ENCODE assay signal across 1 cellular context in genomic region chr5:154477382-154478223, GRCh38.
TF ChIP-seq lines count a peak whose summit lies in the region.

No MANE protein-coding gene starts in this region.

TF ChIP-seq in H1, 55 proteins besides CTCF, POLR2A, EP300 and RAD21:
- TF ChIP-seq SP1 (IDR thresholded peaks at IDR 0.05; ENCODE audit: low read depth, low read length) (peak; percentile 50; the same call in 1 of the 2 replicates), RXRA (IDR thresholded peaks at IDR 0.05; ENCODE audit: insufficient read depth, low read depth, low read length) (no peak), SIX5 (IDR thresholded peaks at IDR 0.05; ENCODE audit: low read depth, low read length) (no peak), BCL11A (IDR thresholded peaks at IDR 0.05; ENCODE audit: low read depth in 2 of 2, low read length in 2 of 2) (no peak), KDM1A (IDR thresholded peaks at IDR 0.05; ENCODE audit: borderline replicate concordance, low read length) (no peak), SP2 (IDR thresholded peaks at IDR 0.05; ENCODE audit: low read length) (no peak), MAFK (IDR thresholded peaks at IDR 0.05; ENCODE audit: low read depth, low read length) (no peak), CEBPB (IDR thresholded peaks at IDR 0.05; ENCODE audit: low read depth, low read length) (no peak), YY1 (IDR thresholded peaks at IDR 0.05; ENCODE audit: low read depth, low read length) (no peak), CBX8 (IDR thresholded peaks at IDR 0.05; ENCODE audit: borderline replicate concordance, low read depth, low read length) (no peak), CTBP2 (IDR thresholded peaks at IDR 0.05; ENCODE audit: borderline replicate concordance, insufficient read depth, insufficient read length, low read length) (peak; percentile 55), CHD2 (IDR thresholded peaks at IDR 0.05; ENCODE audit: low read length) (no peak), ASH2L (IDR thresholded peaks at IDR 0.05; ENCODE audit: low read length) (no peak), TAF7 (optimal IDR thresholded peaks at IDR 0.05; ENCODE audit: borderline replicate concordance, low read depth, low read length) (no peak), HDAC6 (IDR thresholded peaks at IDR 0.05; ENCODE audit: low read depth, low read length) (no peak), RBBP5 (IDR thresholded peaks at IDR 0.05; ENCODE audit: borderline replicate concordance, low read depth, low read length) (no peak; the same call in 1 of the 2 replicates), BACH1 (IDR thresholded peaks at IDR 0.05; ENCODE audit: low read length) (no peak), ATF2 (IDR thresholded peaks at IDR 0.05; ENCODE audit: low read length) (no peak), TAF1 (IDR thresholded peaks at IDR 0.05; ENCODE audit: low read depth, low read length) (no peak), MAX (IDR thresholded peaks at IDR 0.05) (no peak), SP4 (IDR thresholded peaks at IDR 0.05; ENCODE audit: low read length) (no peak), USF2 (IDR thresholded peaks at IDR 0.05; ENCODE audit: low read length) (no peak), CREB1 (IDR thresholded peaks at IDR 0.05) (no peak), KDM4A (IDR thresholded peaks at IDR 0.05; ENCODE audit: low read depth, low read length, severe bottlenecking) (peak; percentile 51), TEAD4 (IDR thresholded peaks at IDR 0.05; ENCODE audit: low read depth, low read length) (no peak), TBP (IDR thresholded peaks at IDR 0.05; ENCODE audit: low read depth, low read length) (no peak), EZH2 (IDR thresholded peaks at IDR 0.05; ENCODE audit: low read depth, low read length, severe bottlenecking) (peak; percentile 100), POU5F1 (IDR thresholded peaks at IDR 0.05; ENCODE audit: low read depth, low read length) (no peak), JUN (IDR thresholded peaks at IDR 0.05; ENCODE audit: low read depth, low read length) (no peak), JUND (IDR thresholded peaks at IDR 0.05; ENCODE audit: low read length) (no peak), GTF2F1 (IDR thresholded peaks at IDR 0.05; ENCODE audit: borderline replicate concordance, low read depth, low read length) (no peak), FOSL1 (IDR thresholded peaks at IDR 0.05; ENCODE audit: insufficient read depth, low read depth, low read length) (no peak), SAP30 (IDR thresholded peaks at IDR 0.05; ENCODE audit: insufficient read depth, insufficient replicate concordance, low read length) (no peak), SUZ12 (IDR thresholded peaks at IDR 0.05; ENCODE audit: low read length) (peak; percentile 99), SRF (IDR thresholded peaks at IDR 0.05; ENCODE audit: low read depth, low read length) (no peak), KDM5A (IDR thresholded peaks at IDR 0.05; ENCODE audit: low read length) (no peak), SIRT6 (IDR thresholded peaks at IDR 0.05; ENCODE audit: low read length) (no peak), RNF2 (IDR thresholded peaks at IDR 0.05; ENCODE audit: borderline replicate concordance, low read depth, low read length, missing control alignments, poor library complexity, severe bottlenecking) (peak; percentile 69), TCF12 (IDR thresholded peaks at IDR 0.05; ENCODE audit: low read depth, low read length) (no peak), EGR1 (IDR thresholded peaks at IDR 0.05; ENCODE audit: borderline replicate concordance, low read depth, low read length) (no peak), CHD1 (IDR thresholded peaks at IDR 0.05; ENCODE audit: low read depth, low read length) (no peak), NRF1 (IDR thresholded peaks at IDR 0.05; ENCODE audit: low read depth, low read length) (no peak), BRCA1 (IDR thresholded peaks at IDR 0.05; ENCODE audit: low read depth, low read length) (no peak), CBX5 (IDR thresholded peaks at IDR 0.05; ENCODE audit: low read depth, low read length) (no peak), NANOG (IDR thresholded peaks at IDR 0.05; ENCODE audit: insufficient read depth, low read depth, low read length, poor library complexity, severe bottlenecking) (no peak), RFX5 (IDR thresholded peaks at IDR 0.05; ENCODE audit: borderline replicate concordance, low read depth, low read length) (no peak), SIN3A (conservative IDR thresholded peaks at IDR 0.05 in 1 of 2, IDR thresholded peaks at IDR 0.05 in 1 of 2; ENCODE audit: low read depth in 1 of 2, low read length in 2 of 2) (0 out of 4 replicates have a peak, but pooled peaks of 1 of the 2 experiments have one; percentile 9), ZNF274 (IDR thresholded peaks at IDR 0.05; ENCODE audit: borderline replicate concordance, extremely low read depth, low read length) (no peak), HDAC2 (IDR thresholded peaks at IDR 0.05; ENCODE audit: borderline replicate concordance in 1 of 2, low read depth in 2 of 2, low read length in 2 of 2) (no peak), GABPA (IDR thresholded peaks at IDR 0.05; ENCODE audit: borderline replicate concordance, insufficient read depth, low read length) (no peak), ATF3 (IDR thresholded peaks at IDR 0.05; ENCODE audit: insufficient read depth, low read depth, low read length) (no peak), PHF8 (conservative IDR thresholded peaks at IDR 0.05; ENCODE audit: low read depth, low read length) (no peak), POLR2AphosphoS5 (IDR thresholded peaks at IDR 0.05; ENCODE audit: low read depth, low read length) (no peak)
- TF ChIP-seq, protein P1, sequence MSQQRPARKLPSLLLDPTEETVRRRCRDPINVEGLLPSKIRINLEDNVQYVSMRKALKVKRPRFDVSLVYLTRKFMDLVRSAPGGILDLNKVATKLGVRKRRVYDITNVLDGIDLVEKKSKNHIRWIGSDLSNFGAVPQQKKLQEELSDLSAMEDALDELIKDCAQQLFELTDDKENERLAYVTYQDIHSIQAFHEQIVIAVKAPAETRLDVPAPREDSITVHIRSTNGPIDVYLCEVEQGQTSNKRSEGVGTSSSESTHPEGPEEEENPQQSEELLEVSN (IDR thresholded peaks at IDR 0.05) = no peak
- TF ChIP-seq, protein P2, sequence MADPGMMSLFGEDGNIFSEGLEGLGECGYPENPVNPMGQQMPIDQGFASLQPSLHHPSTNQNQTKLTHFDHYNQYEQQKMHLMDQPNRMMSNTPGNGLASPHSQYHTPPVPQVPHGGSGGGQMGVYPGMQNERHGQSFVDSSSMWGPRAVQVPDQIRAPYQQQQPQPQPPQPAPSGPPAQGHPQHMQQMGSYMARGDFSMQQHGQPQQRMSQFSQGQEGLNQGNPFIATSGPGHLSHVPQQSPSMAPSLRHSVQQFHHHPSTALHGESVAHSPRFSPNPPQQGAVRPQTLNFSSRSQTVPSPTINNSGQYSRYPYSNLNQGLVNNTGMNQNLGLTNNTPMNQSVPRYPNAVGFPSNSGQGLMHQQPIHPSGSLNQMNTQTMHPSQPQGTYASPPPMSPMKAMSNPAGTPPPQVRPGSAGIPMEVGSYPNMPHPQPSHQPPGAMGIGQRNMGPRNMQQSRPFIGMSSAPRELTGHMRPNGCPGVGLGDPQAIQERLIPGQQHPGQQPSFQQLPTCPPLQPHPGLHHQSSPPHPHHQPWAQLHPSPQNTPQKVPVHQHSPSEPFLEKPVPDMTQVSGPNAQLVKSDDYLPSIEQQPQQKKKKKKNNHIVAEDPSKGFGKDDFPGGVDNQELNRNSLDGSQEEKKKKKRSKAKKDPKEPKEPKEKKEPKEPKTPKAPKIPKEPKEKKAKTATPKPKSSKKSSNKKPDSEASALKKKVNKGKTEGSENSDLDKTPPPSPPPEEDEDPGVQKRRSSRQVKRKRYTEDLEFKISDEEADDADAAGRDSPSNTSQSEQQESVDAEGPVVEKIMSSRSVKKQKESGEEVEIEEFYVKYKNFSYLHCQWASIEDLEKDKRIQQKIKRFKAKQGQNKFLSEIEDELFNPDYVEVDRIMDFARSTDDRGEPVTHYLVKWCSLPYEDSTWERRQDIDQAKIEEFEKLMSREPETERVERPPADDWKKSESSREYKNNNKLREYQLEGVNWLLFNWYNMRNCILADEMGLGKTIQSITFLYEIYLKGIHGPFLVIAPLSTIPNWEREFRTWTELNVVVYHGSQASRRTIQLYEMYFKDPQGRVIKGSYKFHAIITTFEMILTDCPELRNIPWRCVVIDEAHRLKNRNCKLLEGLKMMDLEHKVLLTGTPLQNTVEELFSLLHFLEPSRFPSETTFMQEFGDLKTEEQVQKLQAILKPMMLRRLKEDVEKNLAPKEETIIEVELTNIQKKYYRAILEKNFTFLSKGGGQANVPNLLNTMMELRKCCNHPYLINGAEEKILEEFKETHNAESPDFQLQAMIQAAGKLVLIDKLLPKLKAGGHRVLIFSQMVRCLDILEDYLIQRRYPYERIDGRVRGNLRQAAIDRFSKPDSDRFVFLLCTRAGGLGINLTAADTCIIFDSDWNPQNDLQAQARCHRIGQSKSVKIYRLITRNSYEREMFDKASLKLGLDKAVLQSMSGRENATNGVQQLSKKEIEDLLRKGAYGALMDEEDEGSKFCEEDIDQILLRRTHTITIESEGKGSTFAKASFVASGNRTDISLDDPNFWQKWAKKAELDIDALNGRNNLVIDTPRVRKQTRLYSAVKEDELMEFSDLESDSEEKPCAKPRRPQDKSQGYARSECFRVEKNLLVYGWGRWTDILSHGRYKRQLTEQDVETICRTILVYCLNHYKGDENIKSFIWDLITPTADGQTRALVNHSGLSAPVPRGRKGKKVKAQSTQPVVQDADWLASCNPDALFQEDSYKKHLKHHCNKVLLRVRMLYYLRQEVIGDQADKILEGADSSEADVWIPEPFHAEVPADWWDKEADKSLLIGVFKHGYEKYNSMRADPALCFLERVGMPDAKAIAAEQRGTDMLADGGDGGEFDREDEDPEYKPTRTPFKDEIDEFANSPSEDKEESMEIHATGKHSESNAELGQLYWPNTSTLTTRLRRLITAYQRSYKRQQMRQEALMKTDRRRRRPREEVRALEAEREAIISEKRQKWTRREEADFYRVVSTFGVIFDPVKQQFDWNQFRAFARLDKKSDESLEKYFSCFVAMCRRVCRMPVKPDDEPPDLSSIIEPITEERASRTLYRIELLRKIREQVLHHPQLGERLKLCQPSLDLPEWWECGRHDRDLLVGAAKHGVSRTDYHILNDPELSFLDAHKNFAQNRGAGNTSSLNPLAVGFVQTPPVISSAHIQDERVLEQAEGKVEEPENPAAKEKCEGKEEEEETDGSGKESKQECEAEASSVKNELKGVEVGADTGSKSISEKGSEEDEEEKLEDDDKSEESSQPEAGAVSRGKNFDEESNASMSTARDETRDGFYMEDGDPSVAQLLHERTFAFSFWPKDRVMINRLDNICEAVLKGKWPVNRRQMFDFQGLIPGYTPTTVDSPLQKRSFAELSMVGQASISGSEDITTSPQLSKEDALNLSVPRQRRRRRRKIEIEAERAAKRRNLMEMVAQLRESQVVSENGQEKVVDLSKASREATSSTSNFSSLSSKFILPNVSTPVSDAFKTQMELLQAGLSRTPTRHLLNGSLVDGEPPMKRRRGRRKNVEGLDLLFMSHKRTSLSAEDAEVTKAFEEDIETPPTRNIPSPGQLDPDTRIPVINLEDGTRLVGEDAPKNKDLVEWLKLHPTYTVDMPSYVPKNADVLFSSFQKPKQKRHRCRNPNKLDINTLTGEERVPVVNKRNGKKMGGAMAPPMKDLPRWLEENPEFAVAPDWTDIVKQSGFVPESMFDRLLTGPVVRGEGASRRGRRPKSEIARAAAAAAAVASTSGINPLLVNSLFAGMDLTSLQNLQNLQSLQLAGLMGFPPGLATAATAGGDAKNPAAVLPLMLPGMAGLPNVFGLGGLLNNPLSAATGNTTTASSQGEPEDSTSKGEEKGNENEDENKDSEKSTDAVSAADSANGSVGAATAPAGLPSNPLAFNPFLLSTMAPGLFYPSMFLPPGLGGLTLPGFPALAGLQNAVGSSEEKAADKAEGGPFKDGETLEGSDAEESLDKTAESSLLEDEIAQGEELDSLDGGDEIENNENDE (IDR thresholded peaks at IDR 0.05; ENCODE audit: insufficient replicate concordance, low read length) = no peak
TF ChIP-seq in H1: peak in this region for 7.
